Comparison of ENCODE assay signal across 1 cellular context in the genomic region with DNA sequence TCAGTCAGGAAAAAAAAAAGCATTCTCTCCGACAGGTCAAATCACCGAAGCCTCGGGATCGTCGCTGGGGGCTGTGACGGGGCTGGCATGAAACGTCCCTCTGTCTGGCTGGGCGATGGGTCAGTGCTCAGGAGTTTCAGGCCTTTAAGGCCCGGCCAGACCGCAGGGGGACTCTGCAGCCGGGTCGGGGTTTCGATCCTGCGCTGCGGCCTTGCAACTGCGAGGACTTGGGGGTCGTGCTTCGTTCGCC.
TF ChIP-seq lines count a peak whose summit lies in the region.

No MANE protein-coding gene starts in this region.

TF ChIP-seq in HepG2, 621 proteins besides CTCF, POLR2A, EP300 and RAD21 (continues in another document):
- TF ChIP-seq, protein P1, sequence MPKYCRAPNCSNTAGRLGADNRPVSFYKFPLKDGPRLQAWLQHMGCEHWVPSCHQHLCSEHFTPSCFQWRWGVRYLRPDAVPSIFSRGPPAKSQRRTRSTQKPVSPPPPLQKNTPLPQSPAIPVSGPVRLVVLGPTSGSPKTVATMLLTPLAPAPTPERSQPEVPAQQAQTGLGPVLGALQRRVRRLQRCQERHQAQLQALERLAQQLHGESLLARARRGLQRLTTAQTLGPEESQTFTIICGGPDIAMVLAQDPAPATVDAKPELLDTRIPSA (CRISPR knock-in tag; IDR thresholded peaks at IDR 0.05; ENCODE audit: borderline replicate concordance): no peak; the same call in 1 of the 2 replicates
- no peak for TF ChIP-seq YEATS2 (CRISPR knock-in tag; IDR thresholded peaks at IDR 0.05; ENCODE audit: borderline replicate concordance)
- 0 out of 2 replicates have a peak, but pooled peaks have one; percentile 30 for TF ChIP-seq ZMYM2 (CRISPR knock-in tag; IDR thresholded peaks at IDR 0.05)
- TF ChIP-seq, protein P2, sequence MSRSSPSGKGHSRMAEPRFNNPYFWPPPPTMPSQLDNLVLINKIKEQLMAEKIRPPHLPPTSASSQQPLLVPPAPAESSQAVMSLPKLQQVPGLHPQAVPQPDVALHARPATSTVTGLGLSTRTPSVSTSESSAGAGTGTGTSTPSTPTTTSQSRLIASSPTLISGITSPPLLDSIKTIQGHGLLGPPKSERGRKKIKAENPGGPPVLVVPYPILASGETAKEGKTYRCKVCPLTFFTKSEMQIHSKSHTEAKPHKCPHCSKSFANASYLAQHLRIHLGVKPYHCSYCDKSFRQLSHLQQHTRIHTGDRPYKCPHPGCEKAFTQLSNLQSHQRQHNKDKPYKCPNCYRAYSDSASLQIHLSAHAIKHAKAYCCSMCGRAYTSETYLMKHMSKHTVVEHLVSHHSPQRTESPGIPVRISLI (CRISPR knock-in tag; IDR thresholded peaks at IDR 0.05; ENCODE audit: borderline replicate concordance): peak; percentile 43; the same call in 1 of the 2 replicates
- 0 out of 2 replicates have a peak, but pooled peaks have one; percentile 35 for TF ChIP-seq RNF2 (conservative IDR thresholded peaks at IDR 0.05; ENCODE audit: low read depth)
- TF ChIP-seq ARHGAP35 (CRISPR knock-in tag; IDR thresholded peaks at IDR 0.05; ENCODE audit: borderline replicate concordance): no peak; the same call in 1 of the 2 replicates
- TF ChIP-seq PHF21A (CRISPR knock-in tag; IDR thresholded peaks at IDR 0.05): 0 out of 2 replicates have a peak, but pooled peaks have one; percentile 35
- TF ChIP-seq KDM2A (CRISPR knock-in tag; IDR thresholded peaks at IDR 0.05; ENCODE audit: borderline replicate concordance, low read depth): peak; percentile 17; the same call in 1 of the 2 replicates
- TF ChIP-seq ZMAT3 (CRISPR knock-in tag; conservative IDR thresholded peaks at IDR 0.05): peak; percentile 61; the same call in 1 of the 2 replicates
- TF ChIP-seq, protein P3, sequence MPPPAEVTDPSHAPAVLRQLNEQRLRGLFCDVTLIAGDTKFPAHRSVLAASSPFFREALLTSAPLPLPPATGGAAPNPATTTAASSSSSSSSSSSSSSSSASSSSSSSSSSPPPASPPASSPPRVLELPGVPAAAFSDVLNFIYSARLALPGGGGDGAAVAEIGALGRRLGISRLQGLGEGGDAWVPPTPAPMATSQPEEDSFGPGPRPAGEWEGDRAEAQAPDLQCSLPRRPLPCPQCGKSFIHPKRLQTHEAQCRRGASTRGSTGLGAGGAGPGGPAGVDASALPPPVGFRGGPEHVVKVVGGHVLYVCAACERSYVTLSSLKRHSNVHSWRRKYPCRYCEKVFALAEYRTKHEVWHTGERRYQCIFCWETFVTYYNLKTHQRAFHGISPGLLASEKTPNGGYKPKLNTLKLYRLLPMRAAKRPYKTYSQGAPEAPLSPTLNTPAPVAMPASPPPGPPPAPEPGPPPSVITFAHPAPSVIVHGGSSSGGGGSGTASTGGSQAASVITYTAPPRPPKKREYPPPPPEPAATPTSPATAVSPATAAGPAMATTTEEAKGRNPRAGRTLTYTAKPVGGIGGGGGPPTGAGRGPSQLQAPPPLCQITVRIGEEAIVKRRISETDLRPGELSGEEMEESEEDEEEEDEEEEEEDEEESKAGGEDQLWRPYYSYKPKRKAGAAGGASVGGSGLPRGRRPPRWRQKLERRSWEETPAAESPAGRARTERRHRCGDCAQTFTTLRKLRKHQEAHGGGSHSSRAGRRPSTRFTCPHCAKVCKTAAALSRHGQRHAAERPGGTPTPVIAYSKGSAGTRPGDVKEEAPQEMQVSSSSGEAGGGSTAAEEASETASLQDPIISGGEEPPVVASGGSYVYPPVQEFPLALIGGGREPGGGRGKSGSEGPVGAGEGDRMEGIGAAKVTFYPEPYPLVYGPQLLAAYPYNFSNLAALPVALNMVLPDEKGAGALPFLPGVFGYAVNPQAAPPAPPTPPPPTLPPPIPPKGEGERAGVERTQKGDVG (CRISPR knock-in tag; IDR thresholded peaks at IDR 0.05; ENCODE audit: borderline replicate concordance): 0 out of 2 replicates have a peak, but pooled peaks have one; percentile 10
- no peak for TF ChIP-seq AGO2 (optimal IDR thresholded peaks at IDR 0.05; ENCODE audit: low read depth, low read length)
- no peak for TF ChIP-seq NAIF1 (CRISPR knock-in tag; IDR thresholded peaks at IDR 0.05; ENCODE audit: borderline replicate concordance)
- TF ChIP-seq KMT2B (CRISPR knock-in tag; IDR thresholded peaks at IDR 0.05): no peak
- TF ChIP-seq, protein P4, sequence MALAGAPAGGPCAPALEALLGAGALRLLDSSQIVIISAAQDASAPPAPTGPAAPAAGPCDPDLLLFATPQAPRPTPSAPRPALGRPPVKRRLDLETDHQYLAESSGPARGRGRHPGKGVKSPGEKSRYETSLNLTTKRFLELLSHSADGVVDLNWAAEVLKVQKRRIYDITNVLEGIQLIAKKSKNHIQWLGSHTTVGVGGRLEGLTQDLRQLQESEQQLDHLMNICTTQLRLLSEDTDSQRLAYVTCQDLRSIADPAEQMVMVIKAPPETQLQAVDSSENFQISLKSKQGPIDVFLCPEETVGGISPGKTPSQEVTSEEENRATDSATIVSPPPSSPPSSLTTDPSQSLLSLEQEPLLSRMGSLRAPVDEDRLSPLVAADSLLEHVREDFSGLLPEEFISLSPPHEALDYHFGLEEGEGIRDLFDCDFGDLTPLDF (CRISPR knock-in tag; IDR thresholded peaks at IDR 0.05): peak; percentile 30; the same call in 1 of the 2 replicates
- TF ChIP-seq HDAC1 (CRISPR knock-in tag; IDR thresholded peaks at IDR 0.05): 0 out of 2 replicates have a peak, but pooled peaks have one; percentile 30
- TF ChIP-seq STAT5B (CRISPR knock-in tag; IDR thresholded peaks at IDR 0.05): no peak
- peak; percentile 70 for TF ChIP-seq HNF1B (CRISPR knock-in tag; IDR thresholded peaks at IDR 0.05)
- TF ChIP-seq ZNF501 (CRISPR knock-in tag; IDR thresholded peaks at IDR 0.05): peak; percentile 73
- TF ChIP-seq, protein P5, sequence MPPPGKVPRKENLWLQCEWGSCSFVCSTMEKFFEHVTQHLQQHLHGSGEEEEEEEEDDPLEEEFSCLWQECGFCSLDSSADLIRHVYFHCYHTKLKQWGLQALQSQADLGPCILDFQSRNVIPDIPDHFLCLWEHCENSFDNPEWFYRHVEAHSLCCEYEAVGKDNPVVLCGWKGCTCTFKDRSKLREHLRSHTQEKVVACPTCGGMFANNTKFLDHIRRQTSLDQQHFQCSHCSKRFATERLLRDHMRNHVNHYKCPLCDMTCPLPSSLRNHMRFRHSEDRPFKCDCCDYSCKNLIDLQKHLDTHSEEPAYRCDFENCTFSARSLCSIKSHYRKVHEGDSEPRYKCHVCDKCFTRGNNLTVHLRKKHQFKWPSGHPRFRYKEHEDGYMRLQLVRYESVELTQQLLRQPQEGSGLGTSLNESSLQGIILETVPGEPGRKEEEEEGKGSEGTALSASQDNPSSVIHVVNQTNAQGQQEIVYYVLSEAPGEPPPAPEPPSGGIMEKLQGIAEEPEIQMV (CRISPR knock-in tag; IDR thresholded peaks at IDR 0.05; ENCODE audit: low read depth): no peak
- peak; percentile 33; the same call in 1 of the 2 replicates for TF ChIP-seq ZNF691 (CRISPR knock-in tag; IDR thresholded peaks at IDR 0.05; ENCODE audit: borderline replicate concordance, low read depth)
- TF ChIP-seq, protein P6, sequence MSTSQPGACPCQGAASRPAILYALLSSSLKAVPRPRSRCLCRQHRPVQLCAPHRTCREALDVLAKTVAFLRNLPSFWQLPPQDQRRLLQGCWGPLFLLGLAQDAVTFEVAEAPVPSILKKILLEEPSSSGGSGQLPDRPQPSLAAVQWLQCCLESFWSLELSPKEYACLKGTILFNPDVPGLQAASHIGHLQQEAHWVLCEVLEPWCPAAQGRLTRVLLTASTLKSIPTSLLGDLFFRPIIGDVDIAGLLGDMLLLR (CRISPR knock-in tag; IDR thresholded peaks at IDR 0.05): peak; percentile 66; the same call in 1 of the 2 replicates
- no peak for TF ChIP-seq SALL1 (CRISPR knock-in tag; IDR thresholded peaks at IDR 0.05)
- 0 out of 2 replicates have a peak, but pooled peaks have one; percentile 60 for TF ChIP-seq ZNF879 (CRISPR knock-in tag; IDR thresholded peaks at IDR 0.05)
- no peak for TF ChIP-seq NFRKB (IDR thresholded peaks at IDR 0.05)
- 0 out of 2 replicates have a peak, but pooled peaks have one; percentile 29 for TF ChIP-seq ZNF317 (CRISPR knock-in tag; IDR thresholded peaks at IDR 0.05)
- TF ChIP-seq ZFP41 (CRISPR knock-in tag; IDR thresholded peaks at IDR 0.05; ENCODE audit: borderline replicate concordance): no peak
- TF ChIP-seq, protein P7, sequence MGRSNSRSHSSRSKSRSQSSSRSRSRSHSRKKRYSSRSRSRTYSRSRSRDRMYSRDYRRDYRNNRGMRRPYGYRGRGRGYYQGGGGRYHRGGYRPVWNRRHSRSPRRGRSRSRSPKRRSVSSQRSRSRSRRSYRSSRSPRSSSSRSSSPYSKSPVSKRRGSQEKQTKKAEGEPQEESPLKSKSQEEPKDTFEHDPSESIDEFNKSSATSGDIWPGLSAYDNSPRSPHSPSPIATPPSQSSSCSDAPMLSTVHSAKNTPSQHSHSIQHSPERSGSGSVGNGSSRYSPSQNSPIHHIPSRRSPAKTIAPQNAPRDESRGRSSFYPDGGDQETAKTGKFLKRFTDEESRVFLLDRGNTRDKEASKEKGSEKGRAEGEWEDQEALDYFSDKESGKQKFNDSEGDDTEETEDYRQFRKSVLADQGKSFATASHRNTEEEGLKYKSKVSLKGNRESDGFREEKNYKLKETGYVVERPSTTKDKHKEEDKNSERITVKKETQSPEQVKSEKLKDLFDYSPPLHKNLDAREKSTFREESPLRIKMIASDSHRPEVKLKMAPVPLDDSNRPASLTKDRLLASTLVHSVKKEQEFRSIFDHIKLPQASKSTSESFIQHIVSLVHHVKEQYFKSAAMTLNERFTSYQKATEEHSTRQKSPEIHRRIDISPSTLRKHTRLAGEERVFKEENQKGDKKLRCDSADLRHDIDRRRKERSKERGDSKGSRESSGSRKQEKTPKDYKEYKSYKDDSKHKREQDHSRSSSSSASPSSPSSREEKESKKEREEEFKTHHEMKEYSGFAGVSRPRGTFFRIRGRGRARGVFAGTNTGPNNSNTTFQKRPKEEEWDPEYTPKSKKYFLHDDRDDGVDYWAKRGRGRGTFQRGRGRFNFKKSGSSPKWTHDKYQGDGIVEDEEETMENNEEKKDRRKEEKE (IDR thresholded peaks at IDR 0.05): no peak
- peak; percentile 77; the same call in 1 of the 2 replicates for TF ChIP-seq ZBTB7B (CRISPR knock-in tag; IDR thresholded peaks at IDR 0.05)
- TF ChIP-seq, protein P8, sequence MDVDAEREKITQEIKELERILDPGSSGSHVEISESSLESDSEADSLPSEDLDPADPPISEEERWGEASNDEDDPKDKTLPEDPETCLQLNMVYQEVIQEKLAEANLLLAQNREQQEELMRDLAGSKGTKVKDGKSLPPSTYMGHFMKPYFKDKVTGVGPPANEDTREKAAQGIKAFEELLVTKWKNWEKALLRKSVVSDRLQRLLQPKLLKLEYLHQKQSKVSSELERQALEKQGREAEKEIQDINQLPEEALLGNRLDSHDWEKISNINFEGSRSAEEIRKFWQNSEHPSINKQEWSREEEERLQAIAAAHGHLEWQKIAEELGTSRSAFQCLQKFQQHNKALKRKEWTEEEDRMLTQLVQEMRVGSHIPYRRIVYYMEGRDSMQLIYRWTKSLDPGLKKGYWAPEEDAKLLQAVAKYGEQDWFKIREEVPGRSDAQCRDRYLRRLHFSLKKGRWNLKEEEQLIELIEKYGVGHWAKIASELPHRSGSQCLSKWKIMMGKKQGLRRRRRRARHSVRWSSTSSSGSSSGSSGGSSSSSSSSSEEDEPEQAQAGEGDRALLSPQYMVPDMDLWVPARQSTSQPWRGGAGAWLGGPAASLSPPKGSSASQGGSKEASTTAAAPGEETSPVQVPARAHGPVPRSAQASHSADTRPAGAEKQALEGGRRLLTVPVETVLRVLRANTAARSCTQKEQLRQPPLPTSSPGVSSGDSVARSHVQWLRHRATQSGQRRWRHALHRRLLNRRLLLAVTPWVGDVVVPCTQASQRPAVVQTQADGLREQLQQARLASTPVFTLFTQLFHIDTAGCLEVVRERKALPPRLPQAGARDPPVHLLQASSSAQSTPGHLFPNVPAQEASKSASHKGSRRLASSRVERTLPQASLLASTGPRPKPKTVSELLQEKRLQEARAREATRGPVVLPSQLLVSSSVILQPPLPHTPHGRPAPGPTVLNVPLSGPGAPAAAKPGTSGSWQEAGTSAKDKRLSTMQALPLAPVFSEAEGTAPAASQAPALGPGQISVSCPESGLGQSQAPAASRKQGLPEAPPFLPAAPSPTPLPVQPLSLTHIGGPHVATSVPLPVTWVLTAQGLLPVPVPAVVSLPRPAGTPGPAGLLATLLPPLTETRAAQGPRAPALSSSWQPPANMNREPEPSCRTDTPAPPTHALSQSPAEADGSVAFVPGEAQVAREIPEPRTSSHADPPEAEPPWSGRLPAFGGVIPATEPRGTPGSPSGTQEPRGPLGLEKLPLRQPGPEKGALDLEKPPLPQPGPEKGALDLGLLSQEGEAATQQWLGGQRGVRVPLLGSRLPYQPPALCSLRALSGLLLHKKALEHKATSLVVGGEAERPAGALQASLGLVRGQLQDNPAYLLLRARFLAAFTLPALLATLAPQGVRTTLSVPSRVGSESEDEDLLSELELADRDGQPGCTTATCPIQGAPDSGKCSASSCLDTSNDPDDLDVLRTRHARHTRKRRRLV (CRISPR knock-in tag; IDR thresholded peaks at IDR 0.05): peak; percentile 74; the same call in 1 of the 2 replicates
- TF ChIP-seq, protein P9, sequence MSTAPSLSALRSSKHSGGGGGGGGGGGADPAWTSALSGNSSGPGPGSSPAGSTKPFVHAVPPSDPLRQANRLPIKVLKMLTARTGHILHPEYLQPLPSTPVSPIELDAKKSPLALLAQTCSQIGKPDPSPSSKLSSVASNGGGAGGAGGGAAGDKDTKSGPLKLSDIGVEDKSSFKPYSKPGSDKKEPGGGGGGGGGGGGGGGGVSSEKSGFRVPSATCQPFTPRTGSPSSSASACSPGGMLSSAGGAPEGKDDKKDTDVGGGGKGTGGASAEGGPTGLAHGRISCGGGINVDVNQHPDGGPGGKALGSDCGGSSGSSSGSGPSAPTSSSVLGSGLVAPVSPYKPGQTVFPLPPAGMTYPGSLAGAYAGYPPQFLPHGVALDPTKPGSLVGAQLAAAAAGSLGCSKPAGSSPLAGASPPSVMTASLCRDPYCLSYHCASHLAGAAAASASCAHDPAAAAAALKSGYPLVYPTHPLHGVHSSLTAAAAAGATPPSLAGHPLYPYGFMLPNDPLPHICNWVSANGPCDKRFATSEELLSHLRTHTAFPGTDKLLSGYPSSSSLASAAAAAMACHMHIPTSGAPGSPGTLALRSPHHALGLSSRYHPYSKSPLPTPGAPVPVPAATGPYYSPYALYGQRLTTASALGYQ (CRISPR knock-in tag; IDR thresholded peaks at IDR 0.05): no peak
- no peak for TF ChIP-seq TBP (CRISPR knock-in tag; IDR thresholded peaks at IDR 0.05)
- TF ChIP-seq NFE2L2 (IDR thresholded peaks at IDR 0.05; ENCODE audit: low read length): no peak
